Comparison of ENCODE assay signal across 16 cellular contexts in the genomic region with DNA sequence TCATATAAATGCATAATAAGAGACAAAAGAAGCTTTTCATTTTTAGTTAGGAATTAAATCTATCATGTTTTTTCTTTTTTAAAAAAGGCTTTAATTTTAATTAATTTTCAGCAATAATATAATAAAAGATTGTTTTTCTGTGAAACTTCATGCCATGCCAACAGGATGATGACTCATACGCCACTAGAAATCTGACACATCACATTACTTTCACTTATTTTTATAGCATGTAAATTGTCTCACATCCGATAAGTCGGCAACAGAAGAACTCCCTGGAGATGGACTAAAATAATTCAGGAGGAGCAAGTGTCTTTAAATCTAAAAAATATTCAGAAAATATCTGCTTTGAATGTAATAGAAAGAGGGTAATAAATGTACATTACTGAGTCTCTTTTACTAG.
DNase-seq lines count a peak whose midpoint lies in the region; ATAC-seq and TF ChIP-seq lines count a peak whose summit lies in the region.
"Had no signal": no experiment of that assay in that cellular context is flagged by ENCODE, and none has a peak within 500 bp of the region (broad histone marks: within the 10 kb centered on the region; RNA-seq: fewer than 3 reads in every experiment).

No MANE protein-coding gene starts in this region.

- ATAC-seq in GM21360 (IDR thresholded peaks at IDR 0.05; ENCODE audit: unreplicated experiment): no peak
- ATAC-seq in sciatic nerve: no peak
- ATAC-seq in HG02610 (IDR thresholded peaks at IDR 0.05; ENCODE audit: unreplicated experiment): no peak
- ATAC-seq: esophagus mucosa had no signal

- peak overlapping the region; percentile 55 for H3K9ac ChIP-seq in adipocyte (ENCODE audit: low read length)

- H3K36me3 ChIP-seq in HEK293 (ENCODE audit: control insufficient read depth in 2 of 2, insufficient read depth in 1 of 2, low read length in 2 of 2): no peaks in the 10 kb centered on the region
- H3K36me3 ChIP-seq in adipocyte (ENCODE audit: control insufficient read depth, insufficient read depth, low read length, severe bottlenecking): no peaks in the 10 kb centered on the region
- H3K36me3 ChIP-seq: ovary, transverse colon had no signal

- no peak overlapping the region for H3K27ac ChIP-seq in HEK293 (ENCODE audit: extremely low read depth, low read depth, low read length)
- H3K27ac ChIP-seq: ovary, transverse colon had no signal

- no peaks in the 10 kb centered on the region for H3K27me3 ChIP-seq in adipocyte (replicated peaks; ENCODE audit: control insufficient read depth, insufficient read depth, low read length)
- H3K27me3 ChIP-seq: ovary, transverse colon had no signal

- H3K4me1 ChIP-seq in HEK293 (ENCODE audit: control insufficient read depth, insufficient read depth, low read length) (peaks cover 10% of the 10 kb centered on the region), adipocyte (ENCODE audit: control insufficient read depth, insufficient read depth, low read length) (peaks cover 39% of the 10 kb centered on the region)
- H3K4me1 ChIP-seq: transverse colon had no signal

- POLR2A ChIA-PET in HEK293 (lab: Yijun Ruan, JAX): interaction anchor here (0.6 kb wide), 1 partner anchor 253 kb away, joined by 3 read pairs; no protein-coding TSS in a partner anchor

- H3K4me3 ChIP-seq in HEK293 (ENCODE audit: low read depth, low read length) (no peak overlapping the region), adipocyte (ENCODE audit: low read length) (peak overlapping the region; percentile 32), fibroblast of villous mesenchyme (ENCODE audit: low read depth, low read length) (no peak overlapping the region)
- H3K4me3 ChIP-seq: ovary, transverse colon had no signal

- intact Hi-C loops in sciatic nerve (cut with DNase I): no loop called here

- CTCF ChIA-PET in HEK293 (lab: Yijun Ruan, JAX): no interaction called here

- no peak for TF ChIP-seq CTCF in HEK293 (tag by site-specific recombination; IDR thresholded peaks at IDR 0.05)
- no peak for TF ChIP-seq CTCF in fibroblast of villous mesenchyme (IDR thresholded peaks at IDR 0.05; ENCODE audit: insufficient read depth, low read depth, low read length)

- peak; percentile 18 for DNase-seq in 8988T
- no peak for DNase-seq in adipocyte (ENCODE audit: low read depth)
- DNase-seq in fibroblast of villous mesenchyme (ENCODE audit: low read depth): peak; percentile 39
- DNase-seq in sciatic nerve (ENCODE audit: low spot score): no peak
- no peak for DNase-seq in superior temporal gyrus (ENCODE audit: extremely low spot score)
- DNase-seq: activated CD8-positive, alpha-beta memory T cell treated with anti-CD3 and anti-CD28 coated beads for 24 hours; activated naive CD4-positive, alpha-beta T cell treated with anti-CD3 and anti-CD28 coated beads for 36 hours; immature natural killer cell; NCI-H1105 treated with DMSO at 0.1 percent for 48 hours; NCI-H510A treated with DMSO at 0.1 percent for 48 hours; ovary; transverse colon had no signal

- no peaks in the 10 kb centered on the region for H3K9me3 ChIP-seq in HEK293 (ENCODE audit: control insufficient read depth, insufficient read depth, low read depth, low read length)
- peaks cover 5% of the 10 kb centered on the region for H3K9me3 ChIP-seq in adipocyte (ENCODE audit: control insufficient read depth, low read length)
- H3K9me3 ChIP-seq: ovary, transverse colon had no signal

TF ChIP-seq in HEK293, 187 proteins besides CTCF, POLR2A, EP300 and RAD21:
- TF ChIP-seq ZNF624 (tag by site-specific recombination; IDR thresholded peaks at IDR 0.05): no peak
- TF ChIP-seq, protein P1, sequence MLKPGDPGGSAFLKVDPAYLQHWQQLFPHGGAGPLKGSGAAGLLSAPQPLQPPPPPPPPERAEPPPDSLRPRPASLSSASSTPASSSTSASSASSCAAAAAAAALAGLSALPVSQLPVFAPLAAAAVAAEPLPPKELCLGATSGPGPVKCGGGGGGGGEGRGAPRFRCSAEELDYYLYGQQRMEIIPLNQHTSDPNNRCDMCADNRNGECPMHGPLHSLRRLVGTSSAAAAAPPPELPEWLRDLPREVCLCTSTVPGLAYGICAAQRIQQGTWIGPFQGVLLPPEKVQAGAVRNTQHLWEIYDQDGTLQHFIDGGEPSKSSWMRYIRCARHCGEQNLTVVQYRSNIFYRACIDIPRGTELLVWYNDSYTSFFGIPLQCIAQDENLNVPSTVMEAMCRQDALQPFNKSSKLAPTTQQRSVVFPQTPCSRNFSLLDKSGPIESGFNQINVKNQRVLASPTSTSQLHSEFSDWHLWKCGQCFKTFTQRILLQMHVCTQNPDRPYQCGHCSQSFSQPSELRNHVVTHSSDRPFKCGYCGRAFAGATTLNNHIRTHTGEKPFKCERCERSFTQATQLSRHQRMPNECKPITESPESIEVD (tag by site-specific recombination; IDR thresholded peaks at IDR 0.05): peak; percentile 30; the same call in 1 of the 2 replicates

Comparison
In these comparisons a context has a peak if more than half of its experiments do, and no peak if none do; other contexts are left out.
1. DNase-seq: peak in 8988T (single experiment) and fibroblast of villous mesenchyme (single experiment); none in adipocyte (single experiment), sciatic nerve (single experiment) and superior temporal gyrus (single experiment).